ENCODE assay signal across 1 cellular context in the genomic region with DNA sequence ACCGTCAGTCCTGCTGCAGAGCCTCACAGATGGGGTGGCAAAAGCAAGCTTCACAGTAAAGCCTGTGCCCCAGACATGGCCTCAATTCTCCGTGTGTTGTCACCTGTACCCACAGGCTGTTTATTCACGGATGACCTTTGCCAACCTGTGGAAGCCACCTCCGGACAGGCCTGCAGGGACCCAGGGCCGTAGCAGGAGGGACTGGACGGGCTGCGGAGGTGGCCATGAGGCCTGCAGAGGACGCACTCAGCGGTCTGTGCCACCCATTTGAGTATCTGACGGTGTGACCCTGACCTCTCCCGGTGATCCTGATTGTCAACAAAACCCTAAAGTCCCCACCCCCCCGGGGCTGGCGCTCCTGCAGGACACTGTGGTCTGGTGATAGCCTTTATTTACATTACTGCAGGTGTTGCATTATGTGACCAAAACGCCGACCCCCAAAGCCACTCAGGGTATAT.
TF ChIP-seq lines count a peak whose summit lies in the region.

No MANE protein-coding gene starts in this region.

TF ChIP-seq in HepG2, 621 proteins besides CTCF, POLR2A, EP300 and RAD21 (continued from another document and continues in another):
- no peak for TF ChIP-seq SETDB1 (CRISPR knock-in tag; IDR thresholded peaks at IDR 0.05; ENCODE audit: borderline replicate concordance)
- TF ChIP-seq, protein P1, sequence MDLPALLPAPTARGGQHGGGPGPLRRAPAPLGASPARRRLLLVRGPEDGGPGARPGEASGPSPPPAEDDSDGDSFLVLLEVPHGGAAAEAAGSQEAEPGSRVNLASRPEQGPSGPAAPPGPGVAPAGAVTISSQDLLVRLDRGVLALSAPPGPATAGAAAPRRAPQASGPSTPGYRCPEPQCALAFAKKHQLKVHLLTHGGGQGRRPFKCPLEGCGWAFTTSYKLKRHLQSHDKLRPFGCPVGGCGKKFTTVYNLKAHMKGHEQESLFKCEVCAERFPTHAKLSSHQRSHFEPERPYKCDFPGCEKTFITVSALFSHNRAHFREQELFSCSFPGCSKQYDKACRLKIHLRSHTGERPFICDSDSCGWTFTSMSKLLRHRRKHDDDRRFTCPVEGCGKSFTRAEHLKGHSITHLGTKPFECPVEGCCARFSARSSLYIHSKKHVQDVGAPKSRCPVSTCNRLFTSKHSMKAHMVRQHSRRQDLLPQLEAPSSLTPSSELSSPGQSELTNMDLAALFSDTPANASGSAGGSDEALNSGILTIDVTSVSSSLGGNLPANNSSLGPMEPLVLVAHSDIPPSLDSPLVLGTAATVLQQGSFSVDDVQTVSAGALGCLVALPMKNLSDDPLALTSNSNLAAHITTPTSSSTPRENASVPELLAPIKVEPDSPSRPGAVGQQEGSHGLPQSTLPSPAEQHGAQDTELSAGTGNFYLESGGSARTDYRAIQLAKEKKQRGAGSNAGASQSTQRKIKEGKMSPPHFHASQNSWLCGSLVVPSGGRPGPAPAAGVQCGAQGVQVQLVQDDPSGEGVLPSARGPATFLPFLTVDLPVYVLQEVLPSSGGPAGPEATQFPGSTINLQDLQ (CRISPR knock-in tag; IDR thresholded peaks at IDR 0.05): no peak; the same call in 1 of the 2 replicates
- 0 out of 2 replicates have a peak, but pooled peaks have one; percentile 38 for TF ChIP-seq ATF1 (CRISPR knock-in tag; IDR thresholded peaks at IDR 0.05)
- TF ChIP-seq ZNF749 (CRISPR knock-in tag; IDR thresholded peaks at IDR 0.05; ENCODE audit: borderline replicate concordance): no peak
- TF ChIP-seq IRF1 (CRISPR knock-in tag; IDR thresholded peaks at IDR 0.05; ENCODE audit: low read depth): no peak
- TF ChIP-seq ZFP91 (CRISPR knock-in tag; IDR thresholded peaks at IDR 0.05; ENCODE audit: borderline replicate concordance): peak; percentile 91; the same call in 1 of the 2 replicates
- TF ChIP-seq MYNN (CRISPR knock-in tag; IDR thresholded peaks at IDR 0.05; ENCODE audit: low read depth): no peak
- TF ChIP-seq SMC3 (IDR thresholded peaks at IDR 0.05; ENCODE audit: low read length): no peak
- no peak for TF ChIP-seq ZSCAN12 (CRISPR knock-in tag; IDR thresholded peaks at IDR 0.05)
- peak; percentile 41; the same call in 1 of the 2 replicates for TF ChIP-seq BHLHE40 (IDR thresholded peaks at IDR 0.05; ENCODE audit: low read length)
- TF ChIP-seq ZSCAN21 (CRISPR knock-in tag; IDR thresholded peaks at IDR 0.05; ENCODE audit: borderline replicate concordance): no peak; the same call in 1 of the 2 replicates
- TF ChIP-seq ZNF75D (CRISPR knock-in tag; IDR thresholded peaks at IDR 0.05; ENCODE audit: borderline replicate concordance): no peak
- TF ChIP-seq MYC (CRISPR knock-in tag; IDR thresholded peaks at IDR 0.05; ENCODE audit: borderline replicate concordance): peak; percentile 81; the same call in 1 of the 2 replicates
- peak; percentile 99 for TF ChIP-seq ZBTB25 (CRISPR knock-in tag; IDR thresholded peaks at IDR 0.05)
- TF ChIP-seq ZNF383 (CRISPR knock-in tag; IDR thresholded peaks at IDR 0.05; ENCODE audit: borderline replicate concordance): no peak
- no peak for TF ChIP-seq KLF13 (CRISPR knock-in tag; IDR thresholded peaks at IDR 0.05)
- no peak for TF ChIP-seq ZNF451 (CRISPR knock-in tag; IDR thresholded peaks at IDR 0.05)
- TF ChIP-seq GATA4 (IDR thresholded peaks at IDR 0.05; ENCODE audit: borderline replicate concordance, low read depth): no peak
- TF ChIP-seq THYN1 (CRISPR knock-in tag; IDR thresholded peaks at IDR 0.05; ENCODE audit: borderline replicate concordance, low read depth): no peak
- no peak for TF ChIP-seq ZBTB8A (CRISPR knock-in tag; IDR thresholded peaks at IDR 0.05; ENCODE audit: borderline replicate concordance, low read depth)
- TF ChIP-seq ZNF543 (CRISPR knock-in tag; IDR thresholded peaks at IDR 0.05): peak; percentile 65; the same call in 1 of the 2 replicates
- no peak for TF ChIP-seq RORA (CRISPR knock-in tag; IDR thresholded peaks at IDR 0.05)
- TF ChIP-seq MTERF4 (CRISPR knock-in tag; IDR thresholded peaks at IDR 0.05): peak; percentile 87; the same call in 1 of the 2 replicates
- TF ChIP-seq RFX5 (IDR thresholded peaks at IDR 0.05; ENCODE audit: low read depth, low read length): no peak
- 0 out of 2 replicates have a peak, but pooled peaks have one; percentile 29 for TF ChIP-seq ZBED4 (CRISPR knock-in tag; IDR thresholded peaks at IDR 0.05; ENCODE audit: borderline replicate concordance)
- no peak for TF ChIP-seq ZFP1 (CRISPR knock-in tag; IDR thresholded peaks at IDR 0.05)
- TF ChIP-seq, protein P2, sequence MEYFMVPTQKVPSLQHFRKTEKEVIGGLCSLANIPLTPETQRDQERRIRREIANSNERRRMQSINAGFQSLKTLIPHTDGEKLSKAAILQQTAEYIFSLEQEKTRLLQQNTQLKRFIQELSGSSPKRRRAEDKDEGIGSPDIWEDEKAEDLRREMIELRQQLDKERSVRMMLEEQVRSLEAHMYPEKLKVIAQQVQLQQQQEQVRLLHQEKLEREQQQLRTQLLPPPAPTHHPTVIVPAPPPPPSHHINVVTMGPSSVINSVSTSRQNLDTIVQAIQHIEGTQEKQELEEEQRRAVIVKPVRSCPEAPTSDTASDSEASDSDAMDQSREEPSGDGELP (IDR thresholded peaks at IDR 0.05; ENCODE audit: borderline replicate concordance, low read depth): no peak
- no peak for TF ChIP-seq SRF (IDR thresholded peaks at IDR 0.05; ENCODE audit: low read depth, low read length)
- TF ChIP-seq ZNF333 (CRISPR knock-in tag; IDR thresholded peaks at IDR 0.05; ENCODE audit: borderline replicate concordance): no peak
- peak; percentile 65; the same call in 1 of the 2 replicates for TF ChIP-seq ZNF792 (CRISPR knock-in tag; IDR thresholded peaks at IDR 0.05)
- TF ChIP-seq ZNF773 (CRISPR knock-in tag; IDR thresholded peaks at IDR 0.05; ENCODE audit: borderline replicate concordance): no peak
- TF ChIP-seq AHDC1 (CRISPR knock-in tag; IDR thresholded peaks at IDR 0.05; ENCODE audit: borderline replicate concordance): peak; percentile 15; the same call in 1 of the 2 replicates
- TF ChIP-seq RXRA (CRISPR knock-in tag; IDR thresholded peaks at IDR 0.05): peak; percentile 96
- TF ChIP-seq KLF9 (CRISPR knock-in tag; IDR thresholded peaks at IDR 0.05; ENCODE audit: low read depth): no peak
- TF ChIP-seq ZNF24 (IDR thresholded peaks at IDR 0.05): no peak
- TF ChIP-seq NFKB2 (CRISPR knock-in tag; IDR thresholded peaks at IDR 0.05; ENCODE audit: borderline replicate concordance): peak; percentile 21; the same call in 1 of the 2 replicates
- TF ChIP-seq DNMT3B (CRISPR knock-in tag; conservative IDR thresholded peaks at IDR 0.05): no peak
- TF ChIP-seq ZC3H13 (CRISPR knock-in tag; IDR thresholded peaks at IDR 0.05): peak; percentile 75; the same call in 1 of the 2 replicates
